ENCODE assay signal across 8 cellular contexts in the genomic region with DNA sequence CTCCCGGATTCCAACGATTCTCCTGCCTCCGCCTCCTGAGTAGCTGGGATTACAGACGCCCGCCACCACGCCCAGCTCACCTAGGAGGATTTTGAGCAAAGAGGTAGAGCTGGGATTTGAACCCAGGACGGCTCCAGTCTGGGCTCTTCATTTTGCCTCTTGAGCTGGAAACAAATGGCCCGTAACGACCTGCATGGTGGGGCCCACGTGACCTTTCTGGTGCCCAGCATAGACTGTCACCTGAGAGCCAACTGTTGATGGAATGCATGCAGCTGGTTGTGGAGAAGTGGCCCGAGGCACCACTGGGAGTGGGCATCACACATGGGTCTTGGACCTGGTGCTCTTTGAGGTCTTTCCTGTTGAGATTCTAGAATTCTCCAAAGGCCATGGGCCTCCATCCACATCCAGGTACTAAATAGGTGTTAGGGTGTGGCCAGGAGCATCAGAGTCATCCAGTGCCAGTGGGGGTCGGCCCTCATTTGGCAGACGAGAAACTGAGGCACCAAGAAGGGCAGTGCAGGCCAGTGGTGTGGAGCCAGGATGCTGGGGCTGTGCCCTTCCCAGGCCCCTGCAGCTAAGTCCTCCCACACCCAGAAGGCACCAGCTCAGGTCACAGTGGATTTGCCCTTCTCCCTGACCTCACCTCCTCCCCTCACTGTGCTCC. TPM values are rescaled to one million over a fixed set of nuclear protein-coding genes. Genes with fewer than 3 reads are reported as not detected.
DNase-seq lines count a peak whose midpoint lies in the region; ATAC-seq and TF ChIP-seq lines count a peak whose summit lies in the region.

No MANE protein-coding gene starts in this region.

- ATAC-seq in DND-41 (ENCODE audit: insufficient read depth, low read depth): no peak

- H2AFZ ChIP-seq in DND-41 (ENCODE audit: low read depth, low read length) (no peak overlapping the region), KMS-11 (ENCODE audit: low read depth) (no peak overlapping the region), osteoblast (ENCODE audit: low read length) (no peak overlapping the region)

- no peaks in the 10 kb centered on the region for H3K9me3 ChIP-seq in DND-41 (ENCODE audit: insufficient read depth, low read length, severe bottlenecking)
- H3K9me3 ChIP-seq in osteoblast (ENCODE audit: low read depth, low read length): no peaks in the 10 kb centered on the region

- H3K36me3 ChIP-seq in DND-41 (ENCODE audit: insufficient read depth, low read length) (peaks cover 69% of the 10 kb centered on the region), KMS-11 (ENCODE audit: insufficient read depth) (peaks cover 11% of the 10 kb centered on the region; the same call in 1 of the 2 replicates), brain microvascular endothelial cell (replicated peaks) (peaks cover 46% of the 10 kb centered on the region), osteoblast (ENCODE audit: insufficient read depth, low read length) (peaks cover 54% of the 10 kb centered on the region)

- no peak overlapping the region for H3K4me3 ChIP-seq in DND-41 (ENCODE audit: low read depth in 1 of 2, low read length in 2 of 2)
- H3K4me3 ChIP-seq in KMS-11 (IDR thresholded peaks at IDR 0.05; ENCODE audit: insufficient read depth, low read depth, low read length): no peak overlapping the region
- H3K4me3 ChIP-seq in brain microvascular endothelial cell (ENCODE audit: low read depth, low read length): peak overlapping the region; percentile 15
- H3K4me3 ChIP-seq in osteoblast (ENCODE audit: insufficient read depth, low read length): no peak overlapping the region

- DNase-seq in DND-41 (peak; percentile 35), brain microvascular endothelial cell (no peak), osteoblast (ENCODE audit: insufficient read length, low spot score, missing footprints) (peak; percentile 30), iPS-NIHi7 (ENCODE audit: extremely low spot score) (no peak), NCI-H1417 treated with DMSO at 0.1 percent for 48 hours (lab: John Stamatoyannopoulos, UW) (no peak), GM20000 (ENCODE audit: low spot score) (no peak), OCI-M1 (lab: John Stamatoyannopoulos, UW) (no peak)

- peaks cover 45% of the 10 kb centered on the region for H3K4me1 ChIP-seq in DND-41 (ENCODE audit: insufficient read depth, low read length)
- H3K4me1 ChIP-seq in KMS-11 (ENCODE audit: low read depth, poor library complexity, severe bottlenecking): peaks cover 22% of the 10 kb centered on the region
- H3K4me1 ChIP-seq in osteoblast (ENCODE audit: insufficient read depth, low read length): peaks cover 20% of the 10 kb centered on the region

- H3K4me2 ChIP-seq in DND-41 (ENCODE audit: insufficient read depth, low read length) (peak overlapping the region; percentile 46), KMS-11 (no peak overlapping the region), osteoblast (ENCODE audit: insufficient read depth, low read length) (no peak overlapping the region)

- H3K27ac ChIP-seq in DND-41 (ENCODE audit: low read length): no peak overlapping the region
- H3K27ac ChIP-seq in KMS-11: peak overlapping the region; percentile 18; the same call in 1 of the 2 replicates
- H3K27ac ChIP-seq in brain microvascular endothelial cell: no peak overlapping the region
- no peak overlapping the region for H3K27ac ChIP-seq in osteoblast (ENCODE audit: low read depth, low read length)

- peaks cover 78% of the 10 kb centered on the region for H3K79me2 ChIP-seq in DND-41 (ENCODE audit: insufficient read depth, low read length)
- H3K79me2 ChIP-seq in KMS-11 (ENCODE audit: insufficient read depth, low read depth): peaks cover 29% of the 10 kb centered on the region
- H3K79me2 ChIP-seq in osteoblast (ENCODE audit: insufficient read depth, low read length): peaks cover 49% of the 10 kb centered on the region

- in situ Hi-C loops in brain microvascular endothelial cell (cut with HindIII; ENCODE audit: low pct_ligation_motif_present, low sequenced_read_pairs): loop anchor here (25.0 kb wide), 1 partner anchor 112 kb away; no protein-coding TSS in a partner anchor

- TF ChIP-seq CTCF in DND-41 (IDR thresholded peaks at IDR 0.05; ENCODE audit: borderline replicate concordance, extremely low read depth, low read length, poor library complexity, severe bottlenecking): no peak
- no peak for TF ChIP-seq CTCF in KMS-11 (conservative IDR thresholded peaks at IDR 0.05; ENCODE audit: low read depth, low read length)
- TF ChIP-seq CTCF in brain microvascular endothelial cell (IDR thresholded peaks at IDR 0.05; ENCODE audit: low read depth, low read length, missing control alignments): no peak
- no peak for TF ChIP-seq CTCF in osteoblast (IDR thresholded peaks at IDR 0.05; ENCODE audit: extremely low read depth, low read depth, low read length)
- no peak for TF ChIP-seq CTCF in GM20000 (IDR thresholded peaks at IDR 0.05; ENCODE audit: extremely low read depth, missing control alignments)

- H3K9ac ChIP-seq in DND-41 (ENCODE audit: low read depth, low read length) (no peak overlapping the region), KMS-11 (no peak overlapping the region)

- H4K20me1 ChIP-seq in DND-41 (ENCODE audit: insufficient read depth, low read length) (peaks cover 72% of the 10 kb centered on the region), KMS-11 (ENCODE audit: insufficient read depth) (peaks cover 22% of the 10 kb centered on the region), osteoblast (ENCODE audit: insufficient read depth, low read length) (peaks cover 67% of the 10 kb centered on the region)

- no peaks in the 10 kb centered on the region for H3K27me3 ChIP-seq in DND-41 (ENCODE audit: insufficient read depth, low read length, poor library complexity)
- H3K27me3 ChIP-seq in KMS-11 (ENCODE audit: insufficient read depth, low read depth): no peaks in the 10 kb centered on the region
- no peaks in the 10 kb centered on the region for H3K27me3 ChIP-seq in brain microvascular endothelial cell (replicated peaks)
- H3K27me3 ChIP-seq in osteoblast (ENCODE audit: insufficient read depth, low read length): no peaks in the 10 kb centered on the region

RNA-seq across cellular contexts. Expression of gene ATF4, which starts 3.9 kb away (rescaled TPM):
- total RNA-seq in osteoblast: 494 and 590 TPM in 2 replicates

RNA-seq across cellular contexts. Expression of gene RPS19BP1, which starts 8.3 kb away (rescaled TPM):
- 25.9 and 34.7 TPM in 2 replicates for total RNA-seq in osteoblast

RNA-seq across cellular contexts. Expression of gene MIEF1, which starts 22.1 kb away (rescaled TPM):
- total RNA-seq in osteoblast: 21.8 and 23.5 TPM in 2 replicates

RNA-seq across cellular contexts. Expression of gene CACNA1I, which starts 46.3 kb away (rescaled TPM):
- under 0.01 TPM in 2 replicates for total RNA-seq in osteoblast

Comparison
In these comparisons a context has a peak if more than half of its experiments do, and no peak if none do; other contexts are left out.
1. DNase-seq: peak in DND-41 (single experiment) and osteoblast (single experiment); none in brain microvascular endothelial cell (single experiment), iPS-NIHi7 (single experiment), NCI-H1417 treated with DMSO at 0.1 percent for 48 hours (single experiment), GM20000 (single experiment) and OCI-M1 (single experiment).